In the genomic region with DNA sequence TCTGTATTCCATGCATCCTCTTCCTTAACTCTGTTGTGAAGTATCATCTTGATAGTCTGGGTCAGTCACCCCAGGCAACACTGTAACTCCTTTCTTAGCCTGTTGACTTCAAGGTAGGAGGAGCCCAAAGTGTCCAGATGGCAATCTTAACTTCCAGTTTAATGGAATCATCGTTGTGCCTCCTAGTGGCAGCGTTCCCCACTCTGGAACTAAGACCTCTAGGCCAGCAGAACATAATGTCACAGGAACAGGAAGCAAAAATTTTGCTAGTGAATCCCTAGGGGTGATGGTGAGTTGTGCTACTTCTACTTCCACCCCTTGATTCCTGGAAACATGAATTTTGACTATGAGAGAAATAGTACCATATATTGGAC, we compare ENCODE assay signal across 17 cellular contexts. TPM values are rescaled to one million over a fixed set of nuclear protein-coding genes. Genes with fewer than 3 reads are reported as not detected.
DNase-seq lines count a peak whose midpoint lies in the region; ATAC-seq and TF ChIP-seq lines count a peak whose summit lies in the region.
"Had no signal": no experiment of that assay in that cellular context is flagged by ENCODE, and none has a peak within 500 bp of the region (broad histone marks: within the 10 kb centered on the region; RNA-seq: fewer than 3 reads in every experiment).

No MANE protein-coding gene starts in this region.

- peaks cover 12% of the 10 kb centered on the region for H3K27me3 Mint-ChIP-seq in type B pancreatic cell

- H3K36me3 Mint-ChIP-seq in type B pancreatic cell, result no peaks in the 10 kb centered on the region
- H3K36me3 Mint-ChIP-seq: CD14-positive monocyte had no signal

- no peaks in the 10 kb centered on the region for H4K20me1 ChIP-seq in SK-N-SH (ENCODE audit: insufficient read depth)

- H3K9me3 ChIP-seq in SK-N-SH (no peaks in the 10 kb centered on the region), Panc1 (ENCODE audit: control insufficient read depth, insufficient read depth, low read depth, low read length) (no peaks in the 10 kb centered on the region), duodenal mucosa (ENCODE audit: control insufficient read depth in 1 of 2, low read length in 2 of 2) (no peaks in the 10 kb centered on the region), stomach (no peaks in the 10 kb centered on the region)
- H3K9me3 ChIP-seq: Peyer's patch had no signal

- 0% methylated on average over 2 of the region's 2 CpGs for WGBS in SK-N-SH (ENCODE audit: low lambda C conversion rate)
- 75 to 89% (median 81%) methylated on average over 2 of the region's 2 CpGs for WGBS in stomach, 5 donors

- H3K27me3 ChIP-seq in SK-N-SH (ENCODE audit: insufficient read depth) (no peaks in the 10 kb centered on the region), Panc1 (ENCODE audit: control insufficient read depth, insufficient read depth, low read length) (no peaks in the 10 kb centered on the region), duodenal mucosa (ENCODE audit: control insufficient read depth in 1 of 2, insufficient read depth in 2 of 2, low read length in 2 of 2) (no peaks in the 10 kb centered on the region), stomach (no peaks in the 10 kb centered on the region)
- H3K27me3 ChIP-seq: Peyer's patch had no signal

- no peaks in the 10 kb centered on the region for H3K9me2 ChIP-seq in SK-N-SH

- H3K4me1 ChIP-seq in SK-N-SH (ENCODE audit: control insufficient read depth in 1 of 2, insufficient read depth in 2 of 2, low read depth in 1 of 2, low read length in 1 of 2) (no peaks in the 10 kb centered on the region; a peak in 1 of 4 replicates), Panc1 (ENCODE audit: control insufficient read depth, insufficient read depth, low read length) (no peaks in the 10 kb centered on the region), duodenal mucosa (ENCODE audit: control insufficient read depth in 1 of 2, insufficient read depth in 2 of 2, low read length in 2 of 2) (peaks cover 31 to 44% of the 10 kb centered on the region in 2 donors), stomach (peaks cover 0 to 15% (median 4%) of the 10 kb centered on the region in 4 donors)

- peaks cover 25% of the 10 kb centered on the region for H3K4me1 Mint-ChIP-seq in type B pancreatic cell (ENCODE audit: unreplicated experiment)

- no peak overlapping the region for H3K27ac Mint-ChIP-seq in type B pancreatic cell
- H3K27ac Mint-ChIP-seq: CD14-positive monocyte had no signal

- TF ChIP-seq CTCF in SK-N-SH (IDR thresholded peaks at IDR 0.05) (0 out of 2 replicates have a peak, but pooled peaks have one; percentile 13), Panc1 (IDR thresholded peaks at IDR 0.05) (peak; percentile 17; the same call in 1 of the 2 replicates), stomach (IDR thresholded peaks at IDR 0.05) (no peak), type B pancreatic cell (conservative IDR thresholded peaks at IDR 0.05) (no peak)

- H3K79me2 ChIP-seq in SK-N-SH (ENCODE audit: insufficient read depth), result no peaks in the 10 kb centered on the region

- no peak for TF ChIP-seq RAD21 in SK-N-SH (IDR thresholded peaks at IDR 0.05; ENCODE audit: low read length)

- no peaks in the 10 kb centered on the region for H3K9me3 Mint-ChIP-seq in type B pancreatic cell

- no peak overlapping the region for H3K27ac ChIP-seq in SK-N-SH (ENCODE audit: low read depth in 2 of 2, low read length in 1 of 2)
- H3K27ac ChIP-seq in Panc1 (ENCODE audit: low read length), result no peak overlapping the region
- peak overlapping the region; percentile 36 for H3K27ac ChIP-seq in duodenal mucosa (ENCODE audit: low read depth, low read length)
- peak overlapping the region in 3 of 5 donors; percentile 9 to 72 (median 63) for H3K27ac ChIP-seq in stomach

- no peak overlapping the region for H3K4me2 ChIP-seq in SK-N-SH

- ATAC-seq in SK-N-SH treated with all-trans-retinoic acid at 6 μM for 48 hours (no peak), Panc1 (no peak)
- ATAC-seq: GM12878, HCT116 had no signal

- no peak overlapping the region for H3K9ac ChIP-seq in SK-N-SH
- no peak overlapping the region for H3K9ac ChIP-seq in duodenal mucosa (ENCODE audit: low read depth in 1 of 2, low read length in 2 of 2)

- in situ Hi-C loops in Panc1 (cut with HindIII; ENCODE audit: low pct_unique_long_range_greater_than_20kb, low sequenced_read_pairs), result no loop called here

- H2AFZ ChIP-seq in SK-N-SH (ENCODE audit: low read depth), result no peak overlapping the region

- POLR2A ChIA-PET in SK-N-SH (lab: Yijun Ruan, JAX), result no interaction called here
- POLR2A ChIA-PET in Panc1 (lab: Charles Lee), result no interaction called here

- intact Hi-C loops in Panc1 (cut with micrococcal nuclease; ENCODE audit: unreplicated experiment), result no loop called here
- intact Hi-C loops in stomach (cut with DNase I; ENCODE audit: low total_unique reads), result no loop called here

- H3K4me3 ChIP-seq in SK-N-SH (ENCODE audit: low read depth in 2 of 2, low read length in 1 of 2) (no peak overlapping the region), Panc1 (ENCODE audit: low read depth in 2 of 2, low read length in 2 of 2) (no peak overlapping the region), duodenal mucosa (ENCODE audit: low read depth in 1 of 2, low read length in 2 of 2) (no peak overlapping the region), stomach (no peak overlapping the region)
- H3K4me3 ChIP-seq: GM12878, Peyer's patch had no signal

- H3K4me3 Mint-ChIP-seq in type B pancreatic cell, result no peak overlapping the region
- H3K4me3 Mint-ChIP-seq: CD14-positive monocyte had no signal

- TF ChIP-seq EP300 in SK-N-SH (IDR thresholded peaks at IDR 0.05; ENCODE audit: borderline replicate concordance in 1 of 2, low read depth in 1 of 2, low read length in 1 of 2) (no peak), stomach (IDR thresholded peaks at IDR 0.05) (no peak)

- no peak for TF ChIP-seq POLR2A in stomach (IDR thresholded peaks at IDR 0.05)

- H3K36me3 ChIP-seq in SK-N-SH (replicated peaks in 1 of 2; ENCODE audit: control insufficient read depth in 1 of 2, insufficient read depth in 2 of 2, low read length in 1 of 2) (no peaks in the 10 kb centered on the region), Panc1 (ENCODE audit: control insufficient read depth, insufficient read depth, low read length) (no peaks in the 10 kb centered on the region), duodenal mucosa (ENCODE audit: control insufficient read depth in 1 of 2, insufficient read depth in 2 of 2, low read length in 2 of 2) (no peaks in the 10 kb centered on the region), stomach (no peaks in the 10 kb centered on the region)
- H3K36me3 ChIP-seq: Peyer's patch had no signal

- CTCF ChIA-PET in SK-N-SH (lab: Yijun Ruan, JAX) (no interaction called here), Panc1 (lab: Charles Lee) (no interaction called here)

- H3F3A ChIP-seq in SK-N-SH (replicated peaks; ENCODE audit: insufficient read depth), result no peaks in the 10 kb centered on the region

- DNase-seq in SK-N-SH, result no peak
- no peak for DNase-seq in Panc1 (ENCODE audit: low read depth, low spot score)
- no peak for DNase-seq in stomach
- DNase-seq in DMS79 treated with DMSO at 0.1 percent for 48 hours (lab: John Stamatoyannopoulos, UW), result no peak
- DNase-seq in type B pancreatic cell (ENCODE audit: extremely low spot score, unreplicated experiment), result no peak
- no peak for DNase-seq in GDM1 (lab: John Stamatoyannopoulos, UW)
- DNase-seq: NCI-H1436 treated with DMSO at 0.1 percent for 48 hours, NCI-H2081, NCI-H510A treated with DMSO at 0.1 percent for 48 hours, Peyer's patch, Right ventricle myocardium superior had no signal

- BruUV-seq in Panc1 (replicated peaks; lab: Mats Ljungman, UMichigan), result no TSS peak

TF ChIP-seq in SK-N-SH, 30 proteins besides CTCF, POLR2A, EP300 and RAD21 (continues in another document):
- no peak for TF ChIP-seq TAF1 (IDR thresholded peaks at IDR 0.05; ENCODE audit: borderline replicate concordance, low read depth, low read length)
- TF ChIP-seq USF2 (IDR thresholded peaks at IDR 0.05; ENCODE audit: borderline replicate concordance, low read depth, low read length), result no peak
- TF ChIP-seq POLR2AphosphoS5 (IDR thresholded peaks at IDR 0.05; ENCODE audit: low read depth, low read length), result no peak
- no peak for TF ChIP-seq NRF1 (IDR thresholded peaks at IDR 0.05; ENCODE audit: low read depth, low read length)
- TF ChIP-seq FOXJ3 (CRISPR knock-in tag; IDR thresholded peaks at IDR 0.05), result no peak
- TF ChIP-seq SIN3A (IDR thresholded peaks at IDR 0.05; ENCODE audit: borderline replicate concordance, low read depth, low read length), result no peak
- no peak for TF ChIP-seq MEF2A (IDR thresholded peaks at IDR 0.05; ENCODE audit: borderline replicate concordance, low read depth)

TF ChIP-seq in SK-N-SH treated with all-trans-retinoic acid at 6 μM for 48 hours, 23 proteins besides CTCF, POLR2A, EP300 and RAD21 (continues in another document):
- no peak for TF ChIP-seq CSRNP3 (CRISPR knock-in tag; IDR thresholded peaks at IDR 0.05)
- no peak for TF ChIP-seq PPARA (CRISPR knock-in tag; IDR thresholded peaks at IDR 0.05; ENCODE audit: borderline replicate concordance)
- no peak for TF ChIP-seq CREB5 (CRISPR knock-in tag; IDR thresholded peaks at IDR 0.05; ENCODE audit: low read depth)

RNA-seq across cellular contexts. Expression of gene SGPP2, which starts 11.7 kb away (rescaled TPM):
- 0.03 TPM in 2 replicates for polyA plus RNA-seq in SK-N-SH (2012; rRNA removed)
- polyA plus RNA-seq in SK-N-SH (2012; cell fraction: cytosol; rRNA removed), result 0.08 and 0.10 TPM in 2 replicates
- 0.01 and 0.04 TPM in 2 replicates for polyA plus RNA-seq in SK-N-SH (2012; cell fraction: nucleus; rRNA removed)
- total RNA-seq in Panc1 (2021; ENCODE audit: unreplicated experiment), result 0.05 TPM
- 0.06 TPM for polyA plus RNA-seq in Panc1 (2012; ENCODE audit: insufficient read length)
- total RNA-seq in stomach, result 10 to 100 TPM; 18.2 to 50.4 (median 27.4) TPM
- 1 to 10 TPM; 1.7 to 3.9 (median 2.3) TPM for polyA plus RNA-seq in stomach
- total RNA-seq in type B pancreatic cell (ENCODE audit: low replicate concordance), result 7.0 and 22.4 TPM in 2 replicates
- total RNA-seq: G401 had no signal
- polyA plus RNA-seq: CD14-positive monocyte had no signal

Comparison
In these comparisons a context has a peak if more than half of its experiments do, and no peak if none do; other contexts are left out.
1. H3K27ac ChIP-seq: peak in duodenal mucosa (single experiment) and stomach (3 of 5); none in SK-N-SH (0 of 2) and Panc1 (single experiment).
2. CTCF ChIP-seq: peak in SK-N-SH (single experiment) and Panc1 (single experiment); none in stomach (0 of 7) and type B pancreatic cell (single experiment).